ENCODE assay signal across 1 cellular context in genomic region chr9:117704597-117704996, GRCh38.
TF ChIP-seq lines count a peak whose summit lies in the region.

No MANE protein-coding gene starts in this region.

TF ChIP-seq in HEK293, 187 proteins besides CTCF, POLR2A, EP300 and RAD21 (continued from another document):
- TF ChIP-seq ZBTB11 (tag by site-specific recombination; conservative IDR thresholded peaks at IDR 0.05; ENCODE audit: low read depth) (no peak), AEBP2 (tag by site-specific recombination; IDR thresholded peaks at IDR 0.05; ENCODE audit: borderline replicate concordance) (no peak), ZNF292 (tag by site-specific recombination; IDR thresholded peaks at IDR 0.05; ENCODE audit: borderline replicate concordance, low read depth) (no peak), ZBTB8A (tag by site-specific recombination; IDR thresholded peaks at IDR 0.05) (no peak)
TF ChIP-seq in HEK293: peak in this region for 0.
